Comparison of ENCODE assay signal across 1 cellular context in genomic region chr5:41738695-41739354, GRCh38.
TF ChIP-seq lines count a peak whose summit lies in the region.

No MANE protein-coding gene starts in this region.

TF ChIP-seq in GM12878, 131 proteins besides CTCF, POLR2A, EP300 and RAD21 (continued from another document):
- TF ChIP-seq, protein P1, sequence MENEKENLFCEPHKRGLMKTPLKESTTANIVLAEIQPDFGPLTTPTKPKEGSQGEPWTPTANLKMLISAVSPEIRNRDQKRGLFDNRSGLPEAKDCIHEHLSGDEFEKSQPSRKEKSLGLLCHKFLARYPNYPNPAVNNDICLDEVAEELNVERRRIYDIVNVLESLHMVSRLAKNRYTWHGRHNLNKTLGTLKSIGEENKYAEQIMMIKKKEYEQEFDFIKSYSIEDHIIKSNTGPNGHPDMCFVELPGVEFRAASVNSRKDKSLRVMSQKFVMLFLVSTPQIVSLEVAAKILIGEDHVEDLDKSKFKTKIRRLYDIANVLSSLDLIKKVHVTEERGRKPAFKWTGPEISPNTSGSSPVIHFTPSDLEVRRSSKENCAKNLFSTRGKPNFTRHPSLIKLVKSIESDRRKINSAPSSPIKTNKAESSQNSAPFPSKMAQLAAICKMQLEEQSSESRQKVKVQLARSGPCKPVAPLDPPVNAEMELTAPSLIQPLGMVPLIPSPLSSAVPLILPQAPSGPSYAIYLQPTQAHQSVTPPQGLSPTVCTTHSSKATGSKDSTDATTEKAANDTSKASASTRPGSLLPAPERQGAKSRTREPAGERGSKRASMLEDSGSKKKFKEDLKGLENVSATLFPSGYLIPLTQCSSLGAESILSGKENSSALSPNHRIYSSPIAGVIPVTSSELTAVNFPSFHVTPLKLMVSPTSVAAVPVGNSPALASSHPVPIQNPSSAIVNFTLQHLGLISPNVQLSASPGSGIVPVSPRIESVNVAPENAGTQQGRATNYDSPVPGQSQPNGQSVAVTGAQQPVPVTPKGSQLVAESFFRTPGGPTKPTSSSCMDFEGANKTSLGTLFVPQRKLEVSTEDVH (IDR thresholded peaks at IDR 0.05; ENCODE audit: low read depth, partially characterized antibody), result no peak
- TF ChIP-seq, protein P2, sequence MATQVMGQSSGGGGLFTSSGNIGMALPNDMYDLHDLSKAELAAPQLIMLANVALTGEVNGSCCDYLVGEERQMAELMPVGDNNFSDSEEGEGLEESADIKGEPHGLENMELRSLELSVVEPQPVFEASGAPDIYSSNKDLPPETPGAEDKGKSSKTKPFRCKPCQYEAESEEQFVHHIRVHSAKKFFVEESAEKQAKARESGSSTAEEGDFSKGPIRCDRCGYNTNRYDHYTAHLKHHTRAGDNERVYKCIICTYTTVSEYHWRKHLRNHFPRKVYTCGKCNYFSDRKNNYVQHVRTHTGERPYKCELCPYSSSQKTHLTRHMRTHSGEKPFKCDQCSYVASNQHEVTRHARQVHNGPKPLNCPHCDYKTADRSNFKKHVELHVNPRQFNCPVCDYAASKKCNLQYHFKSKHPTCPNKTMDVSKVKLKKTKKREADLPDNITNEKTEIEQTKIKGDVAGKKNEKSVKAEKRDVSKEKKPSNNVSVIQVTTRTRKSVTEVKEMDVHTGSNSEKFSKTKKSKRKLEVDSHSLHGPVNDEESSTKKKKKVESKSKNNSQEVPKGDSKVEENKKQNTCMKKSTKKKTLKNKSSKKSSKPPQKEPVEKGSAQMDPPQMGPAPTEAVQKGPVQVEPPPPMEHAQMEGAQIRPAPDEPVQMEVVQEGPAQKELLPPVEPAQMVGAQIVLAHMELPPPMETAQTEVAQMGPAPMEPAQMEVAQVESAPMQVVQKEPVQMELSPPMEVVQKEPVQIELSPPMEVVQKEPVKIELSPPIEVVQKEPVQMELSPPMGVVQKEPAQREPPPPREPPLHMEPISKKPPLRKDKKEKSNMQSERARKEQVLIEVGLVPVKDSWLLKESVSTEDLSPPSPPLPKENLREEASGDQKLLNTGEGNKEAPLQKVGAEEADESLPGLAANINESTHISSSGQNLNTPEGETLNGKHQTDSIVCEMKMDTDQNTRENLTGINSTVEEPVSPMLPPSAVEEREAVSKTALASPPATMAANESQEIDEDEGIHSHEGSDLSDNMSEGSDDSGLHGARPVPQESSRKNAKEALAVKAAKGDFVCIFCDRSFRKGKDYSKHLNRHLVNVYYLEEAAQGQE (IDR thresholded peaks at IDR 0.05; ENCODE audit: low read depth, low read length), result no peak
- TF ChIP-seq JUNB (IDR thresholded peaks at IDR 0.05) (no peak), YY1 (IDR thresholded peaks at IDR 0.05; ENCODE audit: low read depth, low read length) (no peak), NR2C2 (IDR thresholded peaks at IDR 0.05; ENCODE audit: borderline replicate concordance, control insufficient read depth, insufficient read length, low read depth) (no peak), EED (IDR thresholded peaks at IDR 0.05; ENCODE audit: low read depth) (no peak), CBFB (IDR thresholded peaks at IDR 0.05; ENCODE audit: low read depth) (no peak), SMAD5 (IDR thresholded peaks at IDR 0.05; ENCODE audit: low read depth) (no peak), KAT2A (conservative IDR thresholded peaks at IDR 0.05; ENCODE audit: control insufficient read depth, low read depth, low read length) (no peak), MXI1 (IDR thresholded peaks at IDR 0.05; ENCODE audit: low read depth, low read length) (no peak), ZNF274 (IDR thresholded peaks at IDR 0.05; ENCODE audit: insufficient read depth, insufficient read length) (no peak)
- TF ChIP-seq, protein P3, sequence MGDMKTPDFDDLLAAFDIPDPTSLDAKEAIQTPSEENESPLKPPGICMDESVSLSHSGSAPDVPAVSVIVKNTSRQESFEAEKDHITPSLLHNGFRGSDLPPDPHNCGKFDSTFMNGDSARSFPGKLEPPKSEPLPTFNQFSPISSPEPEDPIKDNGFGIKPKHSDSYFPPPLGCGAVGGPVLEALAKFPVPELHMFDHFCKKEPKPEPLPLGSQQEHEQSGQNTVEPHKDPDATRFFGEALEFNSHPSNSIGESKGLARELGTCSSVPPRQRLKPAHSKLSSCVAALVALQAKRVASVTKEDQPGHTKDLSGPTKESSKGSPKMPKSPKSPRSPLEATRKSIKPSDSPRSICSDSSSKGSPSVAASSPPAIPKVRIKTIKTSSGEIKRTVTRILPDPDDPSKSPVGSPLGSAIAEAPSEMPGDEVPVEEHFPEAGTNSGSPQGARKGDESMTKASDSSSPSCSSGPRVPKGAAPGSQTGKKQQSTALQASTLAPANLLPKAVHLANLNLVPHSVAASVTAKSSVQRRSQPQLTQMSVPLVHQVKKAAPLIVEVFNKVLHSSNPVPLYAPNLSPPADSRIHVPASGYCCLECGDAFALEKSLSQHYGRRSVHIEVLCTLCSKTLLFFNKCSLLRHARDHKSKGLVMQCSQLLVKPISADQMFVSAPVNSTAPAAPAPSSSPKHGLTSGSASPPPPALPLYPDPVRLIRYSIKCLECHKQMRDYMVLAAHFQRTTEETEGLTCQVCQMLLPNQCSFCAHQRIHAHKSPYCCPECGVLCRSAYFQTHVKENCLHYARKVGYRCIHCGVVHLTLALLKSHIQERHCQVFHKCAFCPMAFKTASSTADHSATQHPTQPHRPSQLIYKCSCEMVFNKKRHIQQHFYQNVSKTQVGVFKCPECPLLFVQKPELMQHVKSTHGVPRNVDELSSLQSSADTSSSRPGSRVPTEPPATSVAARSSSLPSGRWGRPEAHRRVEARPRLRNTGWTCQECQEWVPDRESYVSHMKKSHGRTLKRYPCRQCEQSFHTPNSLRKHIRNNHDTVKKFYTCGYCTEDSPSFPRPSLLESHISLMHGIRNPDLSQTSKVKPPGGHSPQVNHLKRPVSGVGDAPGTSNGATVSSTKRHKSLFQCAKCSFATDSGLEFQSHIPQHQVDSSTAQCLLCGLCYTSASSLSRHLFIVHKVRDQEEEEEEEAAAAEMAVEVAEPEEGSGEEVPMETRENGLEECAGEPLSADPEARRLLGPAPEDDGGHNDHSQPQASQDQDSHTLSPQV (IDR thresholded peaks at IDR 0.05), result no peak
TF ChIP-seq in GM12878: peak in this region for 0.
